ENCODE assay signal across 9 cellular contexts in genomic region chr16:68417711-68418301, GRCh38. TPM values are rescaled to one million over a fixed set of nuclear protein-coding genes. Genes with fewer than 3 reads are reported as not detected.
DNase-seq lines count a peak whose midpoint lies in the region; ATAC-seq and TF ChIP-seq lines count a peak whose summit lies in the region.
"Had no signal": no experiment of that assay in that cellular context is flagged by ENCODE, and none has a peak within 500 bp of the region (broad histone marks: within the 10 kb centered on the region; RNA-seq: fewer than 3 reads in every experiment).

No MANE protein-coding gene starts in this region.

- peak; percentile 26 for TF ChIP-seq POLR2A in GM18951 (IDR thresholded peaks at IDR 0.05; ENCODE audit: extremely low read depth, insufficient read depth, insufficient read length)
- no peak for TF ChIP-seq POLR2A in testis (IDR thresholded peaks at IDR 0.05)

- H2AFZ ChIP-seq in OCI-LY1 (ENCODE audit: low read length): peak overlapping the region; percentile 90; the same call in 1 of the 2 replicates

- H3K36me3 ChIP-seq in OCI-LY1 (ENCODE audit: insufficient read depth, low read length) (no peaks in the 10 kb centered on the region), MG63 (no peaks in the 10 kb centered on the region), testis (ENCODE audit: low read depth, missing control alignments) (no peaks in the 10 kb centered on the region)
- H3K36me3 ChIP-seq: SJSA1 had no signal

- H4K20me1 ChIP-seq in OCI-LY1 (ENCODE audit: insufficient read depth, low read length): no peaks in the 10 kb centered on the region

- no peaks in the 10 kb centered on the region for H3K27me3 ChIP-seq in OCI-LY1 (ENCODE audit: insufficient read depth, low read length)
- no peaks in the 10 kb centered on the region for H3K27me3 ChIP-seq in mononuclear cell (ENCODE audit: insufficient read depth, low read length)
- no peaks in the 10 kb centered on the region for H3K27me3 ChIP-seq in MG63
- H3K27me3 ChIP-seq in testis: no peaks in the 10 kb centered on the region
- H3K27me3 ChIP-seq: SJSA1 had no signal

- H3K4me1 ChIP-seq in OCI-LY1 (ENCODE audit: insufficient read depth, low read length, severe bottlenecking): peaks cover 35% of the 10 kb centered on the region
- peaks cover 37% of the 10 kb centered on the region for H3K4me1 ChIP-seq in mononuclear cell (ENCODE audit: insufficient read depth, low read length)
- H3K4me1 ChIP-seq in testis: peaks cover 8% of the 10 kb centered on the region
- H3K4me1 ChIP-seq: SJSA1 had no signal

- peak overlapping the region; percentile 58 for H3K9ac ChIP-seq in OCI-LY1 (ENCODE audit: low read length)

- H3K4me3 Mint-ChIP-seq in activated T-helper 1 cell treated with anti-CD3 and anti-CD28 coated beads, Interleukin-12 subunit alpha, Interleukin-12 subunit beta, Interleukin-2, Interleukin-4 antibody, amounts not matched to agents 30 ng/mL and 10 ng/mL and 1 ng/mL, durations not matched to agents 14 hours and 24 hours and 36 hours: peak overlapping the region; percentile 75
- no peak overlapping the region for H3K4me3 Mint-ChIP-seq in type B pancreatic cell

- H3K27ac ChIP-seq in OCI-LY1 (ENCODE audit: low read depth, low read length, poor library complexity, severe bottlenecking) (peak overlapping the region; percentile 96), testis (no peak overlapping the region)
- H3K27ac ChIP-seq: SJSA1 had no signal

- H3K27me3 Mint-ChIP-seq in activated T-helper 1 cell treated with anti-CD3 and anti-CD28 coated beads, Interleukin-12 subunit alpha, Interleukin-12 subunit beta, Interleukin-2, Interleukin-4 antibody, amounts not matched to agents 30 ng/mL and 10 ng/mL and 1 ng/mL, durations not matched to agents 14 hours and 24 hours and 36 hours (ENCODE audit: insufficient read depth): peaks cover 6% of the 10 kb centered on the region
- peaks cover 4% of the 10 kb centered on the region for H3K27me3 Mint-ChIP-seq in type B pancreatic cell

- H3K9me3 ChIP-seq in OCI-LY1 (ENCODE audit: low read length) (no peaks in the 10 kb centered on the region), mononuclear cell (ENCODE audit: low read depth, low read length) (no peaks in the 10 kb centered on the region), MG63 (no peaks in the 10 kb centered on the region), testis (no peaks in the 10 kb centered on the region)
- H3K9me3 ChIP-seq: SJSA1 had no signal

- peaks cover 38% of the 10 kb centered on the region for H3K4me1 Mint-ChIP-seq in activated T-helper 1 cell treated with anti-CD3 and anti-CD28 coated beads, Interleukin-12 subunit alpha, Interleukin-12 subunit beta, Interleukin-2, Interleukin-4 antibody, amounts not matched to agents 30 ng/mL and 10 ng/mL and 1 ng/mL, durations not matched to agents 14 hours and 24 hours and 36 hours (ENCODE audit: low read depth)
- peaks cover 18% of the 10 kb centered on the region for H3K4me1 Mint-ChIP-seq in type B pancreatic cell (ENCODE audit: unreplicated experiment)

- 72 to 79% methylated on average over 11 of the region's 11 CpGs for WGBS in testis, 2 donors

- H3K9me2 ChIP-seq in OCI-LY1 (ENCODE audit: low read depth, low read length): no peaks in the 10 kb centered on the region

- intact Hi-C loops in activated T-helper 1 cell treated with anti-CD3 and anti-CD28 coated beads, Interleukin-12 subunit alpha, Interleukin-12 subunit beta, Interleukin-2, Interleukin-4 antibody, amounts not matched to agents 30 ng/mL and 10 ng/mL and 1 ng/mL, durations not matched to agents 14 hours and 24 hours and 36 hours (cut with micrococcal nuclease): loop anchor here (1.0 kb wide), 3 partner anchors 22 to 50 kb away; partner anchors contain the start of gene SMPD3
- intact Hi-C loops in testis (cut with DNase I; ENCODE audit: low total_unique reads): no loop called here

- in situ Hi-C loops in GM18951 (cut with MboI; ENCODE audit: low sequenced_read_pairs, unreplicated experiment): no loop called here

- H3F3A ChIP-seq in OCI-LY1 (ENCODE audit: insufficient read depth, low read length): peaks cover 12% of the 10 kb centered on the region; the same call in 1 of the 2 replicates

- no peaks in the 10 kb centered on the region for H3K9me3 Mint-ChIP-seq in activated T-helper 1 cell treated with anti-CD3 and anti-CD28 coated beads, Interleukin-12 subunit alpha, Interleukin-12 subunit beta, Interleukin-2, Interleukin-4 antibody, amounts not matched to agents 30 ng/mL and 10 ng/mL and 1 ng/mL, durations not matched to agents 14 hours and 24 hours and 36 hours
- H3K9me3 Mint-ChIP-seq in type B pancreatic cell: no peaks in the 10 kb centered on the region

- DNase-seq in activated T-helper 1 cell treated with anti-CD3 and anti-CD28 coated beads, Interleukin-12 subunit alpha, Interleukin-12 subunit beta, Interleukin-2, Interleukin-4 antibody, amounts not matched to agents 30 ng/mL and 10 ng/mL and 1 ng/mL, durations not matched to agents 14 hours and 24 hours and 36 hours (ENCODE audit: low spot score): peak; percentile 75
- DNase-seq in type B pancreatic cell (ENCODE audit: extremely low spot score, unreplicated experiment) (no peak), MG63 (no peak), testis (no peak)

- peak overlapping the region; percentile 77 for H3K4me2 ChIP-seq in OCI-LY1 (ENCODE audit: low read length)

- TF ChIP-seq CTCF in OCI-LY1 (IDR thresholded peaks at IDR 0.05; ENCODE audit: low read length): no peak
- TF ChIP-seq CTCF in type B pancreatic cell (conservative IDR thresholded peaks at IDR 0.05): no peak
- TF ChIP-seq CTCF in testis (IDR thresholded peaks at IDR 0.05): no peak

- peaks cover 3% of the 10 kb centered on the region for H3K36me3 Mint-ChIP-seq in activated T-helper 1 cell treated with anti-CD3 and anti-CD28 coated beads, Interleukin-12 subunit alpha, Interleukin-12 subunit beta, Interleukin-2, Interleukin-4 antibody, amounts not matched to agents 30 ng/mL and 10 ng/mL and 1 ng/mL, durations not matched to agents 14 hours and 24 hours and 36 hours (ENCODE audit: low read depth)
- no peaks in the 10 kb centered on the region for H3K36me3 Mint-ChIP-seq in type B pancreatic cell

- H3K4me3 ChIP-seq in OCI-LY1 (ENCODE audit: low read depth, low read length, poor library complexity, severe bottlenecking) (peak overlapping the region; percentile 46), mononuclear cell (ENCODE audit: low read length) (peak overlapping the region; percentile 3), MG63 (no peak overlapping the region), testis (no peak overlapping the region)
- H3K4me3 ChIP-seq: SJSA1 had no signal

- ATAC-seq in HG03066 (IDR thresholded peaks at IDR 0.05; ENCODE audit: low read depth, unreplicated experiment): peak; percentile 51

- H3K27ac Mint-ChIP-seq in activated T-helper 1 cell treated with anti-CD3 and anti-CD28 coated beads, Interleukin-12 subunit alpha, Interleukin-12 subunit beta, Interleukin-2, Interleukin-4 antibody, amounts not matched to agents 30 ng/mL and 10 ng/mL and 1 ng/mL, durations not matched to agents 14 hours and 24 hours and 36 hours: peak overlapping the region; percentile 86
- peak overlapping the region; percentile 57 for H3K27ac Mint-ChIP-seq in type B pancreatic cell

- no peaks in the 10 kb centered on the region for H3K79me2 ChIP-seq in OCI-LY1 (ENCODE audit: insufficient read depth, low read length)

RNA-seq across cellular contexts. Expression of gene SMPD3, which starts 30.5 kb away (rescaled TPM):
- 0.49 and 0.61 TPM in 2 replicates for total RNA-seq in activated T-helper 1 cell treated with anti-CD3 and anti-CD28 coated beads, Interleukin-12 subunit alpha, Interleukin-12 subunit beta, Interleukin-2, Interleukin-4 antibody, amounts not matched to agents 30 ng/mL and 10 ng/mL and 1 ng/mL, durations not matched to agents 14 hours and 24 hours and 36 hours
- total RNA-seq in mononuclear cell (2.6 TPM), type B pancreatic cell (ENCODE audit: low replicate concordance) (4.5 and 9.8 TPM in 2 replicates), testis (10 to 100 TPM; 20.6 to 23.4 TPM)
- not detected in 2 replicates for total RNA-seq in MG63 (2014; rRNA removed; shearing (Covaris generic); ENCODE audit: low replicate concordance)
- polyA plus RNA-seq in testis (ENCODE audit: insufficient read depth, low read depth, low replicate concordance): 13.3 TPM

Comparison
In these comparisons a context has a peak if more than half of its experiments do, and no peak if none do; other contexts are left out.
1. H3K4me3 ChIP-seq: peak in OCI-LY1 (single experiment) and mononuclear cell (single experiment); none in MG63 (single experiment) and testis (0 of 2).